31 cellular contexts compared by ENCODE assay signal in genomic region chr5:58683567-58683966, GRCh38.
"Had no signal": no experiment of that assay in that cellular context is flagged by ENCODE, and none has a peak within 500 bp of the region (broad histone marks: within the 10 kb centered on the region; RNA-seq: fewer than 3 reads in every experiment).

No MANE protein-coding gene starts in this region.

- H3K4me1 Mint-ChIP-seq: activated CD4-positive, alpha-beta T cell treated with anti-CD3 and anti-CD28 coated beads, Interleukin-2, amount 10 ng/mL, durations not matched to agents 24 days and 14 days; activated naive CD4-positive, alpha-beta T cell treated with anti-CD3 and anti-CD28 coated beads, Interleukin-2, amount 50 U/mL, for 24 hours; activated naive CD8-positive, alpha-beta T cell treated with anti-CD3 and anti-CD28 coated beads, Interleukin-2, amount 10 ng/mL, durations not matched to agents 7 days and 5 days; activated T-helper 17 cell treated with anti-CD3 and anti-CD28 coated beads, Interleukin-2, amount 50 U/mL, for 72 hours had no signal

- H3K36me3 Mint-ChIP-seq: activated naive CD4-positive, alpha-beta T cell treated with anti-CD3 and anti-CD28 coated beads, Interleukin-2, amount 50 U/mL, for 24 hours; activated naive CD8-positive, alpha-beta T cell treated with anti-CD3 and anti-CD28 coated beads, Interleukin-2, amount 10 ng/mL, durations not matched to agents 7 days and 5 days had no signal

- H3K9me3 Mint-ChIP-seq: activated CD4-positive, alpha-beta T cell treated with anti-CD3 and anti-CD28 coated beads, Interleukin-2, amount 10 ng/mL, durations not matched to agents 24 days and 14 days; activated CD8-positive, alpha-beta T cell treated with anti-CD3 and anti-CD28 coated beads for 36 hours; activated naive CD4-positive, alpha-beta T cell treated with anti-CD3 and anti-CD28 coated beads, Interleukin-2, amount 50 U/mL, for 24 hours; activated naive CD8-positive, alpha-beta T cell treated with anti-CD3 and anti-CD28 coated beads, Interleukin-2, amount 10 ng/mL, durations not matched to agents 7 days and 5 days; activated T-helper 17 cell treated with anti-CD3 and anti-CD28 coated beads, Interleukin-2, amount 50 U/mL, for 72 hours had no signal

- H3K27ac Mint-ChIP-seq: activated CD4-positive, alpha-beta T cell treated with anti-CD3 and anti-CD28 coated beads, Interleukin-2, amount 10 ng/mL, durations not matched to agents 24 days and 14 days; activated CD8-positive, alpha-beta T cell treated with anti-CD3 and anti-CD28 coated beads for 36 hours; activated naive CD4-positive, alpha-beta T cell treated with anti-CD3 and anti-CD28 coated beads, Interleukin-2, amount 50 U/mL, for 24 hours; activated naive CD8-positive, alpha-beta T cell treated with anti-CD3 and anti-CD28 coated beads, Interleukin-2, amount 10 ng/mL, durations not matched to agents 7 days and 5 days; activated T-cell treated with anti-CD3 and anti-CD28 coated beads, Interleukin-2, amount 50 U/mL, for 72 hours; activated T-helper 17 cell treated with anti-CD3 and anti-CD28 coated beads, Interleukin-2, amount 50 U/mL, for 72 hours had no signal

- H3K27me3 Mint-ChIP-seq: activated CD8-positive, alpha-beta T cell treated with anti-CD3 and anti-CD28 coated beads for 36 hours; activated naive CD4-positive, alpha-beta T cell treated with anti-CD3 and anti-CD28 coated beads, Interleukin-2, amount 50 U/mL, for 24 hours; activated naive CD8-positive, alpha-beta T cell treated with anti-CD3 and anti-CD28 coated beads, Interleukin-2, amount 10 ng/mL, durations not matched to agents 7 days and 5 days had no signal

- H3K27me3 ChIP-seq: ascending aorta, Peyer's patch, SJCRH30 had no signal

- H3K27ac ChIP-seq: ascending aorta, Peyer's patch, SJCRH30, SK-N-MC had no signal

- H3K4me3 Mint-ChIP-seq: activated CD4-positive, alpha-beta T cell treated with anti-CD3 and anti-CD28 coated beads, Interleukin-2, amount 10 ng/mL, durations not matched to agents 24 days and 14 days; activated CD8-positive, alpha-beta T cell treated with anti-CD3 and anti-CD28 coated beads for 36 hours; activated naive CD4-positive, alpha-beta T cell treated with anti-CD3 and anti-CD28 coated beads, Interleukin-2, amount 50 U/mL, for 24 hours; activated naive CD8-positive, alpha-beta T cell treated with anti-CD3 and anti-CD28 coated beads, Interleukin-2, amount 10 ng/mL, durations not matched to agents 7 days and 5 days; activated T-cell treated with anti-CD3 and anti-CD28 coated beads, Interleukin-2, amount 50 U/mL, for 72 hours; activated T-helper 17 cell treated with anti-CD3 and anti-CD28 coated beads, Interleukin-2, amount 50 U/mL, for 72 hours had no signal

- H3K4me1 ChIP-seq: ascending aorta, Peyer's patch, SJCRH30 had no signal

- DNase-seq: activated CD4-positive, alpha-beta T cell treated with anti-CD3 and anti-CD28 coated beads, Interleukin-2, amount 10 ng/mL, durations not matched to agents 24 days and 14 days; activated CD4-positive, alpha-beta T cell treated with anti-CD3 and anti-CD28 coated beads, Interleukin-2, amount 50 U/mL, for 4 hours; activated CD8-positive, alpha-beta T cell treated with anti-CD3 and anti-CD28 coated beads for 36 hours; activated gamma-delta T cell; activated naive CD4-positive, alpha-beta T cell treated with Interleukin-2 at 50 U/mL for 16 hours; activated naive CD8-positive, alpha-beta T cell treated with anti-CD3 and anti-CD28 coated beads, Interleukin-2, amount 10 ng/mL, durations not matched to agents 7 days and 5 days; activated T-cell treated with anti-CD3 and anti-CD28 coated beads, Interleukin-2, amount 50 U/mL, for 1 hour; activated T-cell treated with anti-CD3 and anti-CD28 coated beads, Interleukin-2, amount 50 U/mL, for 72 hours; amygdala; cerebellar nuclear complex; NCI-H1048; NCI-H1105 treated with DMSO at 0.1 percent for 48 hours; NCI-H1436; NCI-H1694; NCI-H1930; NCI-H2081 treated with DMSO at 0.1 percent for 48 hours; NCI-H226; NCI-H446 treated with DMSO at 0.1 percent for 48 hours; NCI-H524; NCI-H69; NCI-H82; NK-92 treated with Interleukin-12 subunit alpha and Interleukin-12 subunit beta, amount 100 ng/mL, for 24 hours; PC-3; Peyer's patch; SHP77; SJCRH30; T1000 had no signal

- ATAC-seq: activated CD8-positive, alpha-beta T cell treated with anti-CD3 and anti-CD28 coated beads for 36 hours; activated T-cell treated with anti-CD3 and anti-CD28 coated beads, Interleukin-2, amount 50 U/mL, for 72 hours; activated T-helper 17 cell treated with anti-CD3 and anti-CD28 coated beads, Interleukin-2, amount 50 U/mL, for 72 hours; PC-3 had no signal
